Comparison of ENCODE assay signal across 13 cellular contexts in the genomic region with DNA sequence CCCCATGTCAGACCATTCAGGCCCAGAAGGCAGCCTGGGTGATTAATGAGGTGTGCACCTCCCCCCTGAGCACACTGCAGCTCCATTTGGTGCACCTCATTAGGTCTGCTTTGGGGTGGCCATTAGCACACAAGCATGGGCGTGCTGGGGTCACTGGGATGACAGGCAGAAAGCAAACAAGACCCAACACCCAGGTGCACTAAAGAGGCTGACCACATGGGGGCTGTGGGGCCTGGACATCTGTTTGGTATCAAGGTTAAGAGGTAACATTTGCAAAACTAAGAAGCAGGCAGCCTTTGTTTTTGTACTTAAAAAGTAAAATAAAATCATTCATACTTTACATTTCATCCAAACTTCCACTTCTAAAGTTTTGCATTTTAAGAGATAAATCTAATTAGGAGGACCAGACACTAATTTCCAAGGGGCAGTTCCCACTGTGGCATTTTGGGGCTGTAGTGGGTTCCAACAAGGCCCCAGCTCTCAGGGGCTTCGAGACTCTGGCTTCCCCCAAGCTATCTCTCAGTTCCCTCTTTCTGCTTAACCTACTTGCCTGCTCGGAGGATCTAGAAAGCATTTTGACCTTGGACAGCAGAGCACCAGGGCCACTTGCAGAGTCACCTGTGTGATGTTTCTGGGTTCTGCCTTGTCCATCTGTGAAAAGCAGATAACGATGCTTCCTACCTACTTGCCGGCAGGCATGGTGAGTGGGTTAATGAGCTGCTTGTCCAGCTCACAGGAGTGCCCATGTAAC.
DNase-seq lines count a peak whose midpoint lies in the region; ATAC-seq, FAIRE-seq and TF ChIP-seq lines count a peak whose summit lies in the region.
"Had no signal": no experiment of that assay in that cellular context is flagged by ENCODE, and none has a peak within 500 bp of the region (broad histone marks: within the 10 kb centered on the region; RNA-seq: fewer than 3 reads in every experiment).

No MANE protein-coding gene starts in this region.

- H3K79me2 ChIP-seq in GM12878 (ENCODE audit: control insufficient read depth, insufficient read depth, low read length) = no peaks in the 10 kb centered on the region

- in situ Hi-C loops in GM12878 (cut with MboI) = no loop called here

- ATAC-seq in A549 = 0 out of 6 replicates have a peak, but pooled peaks have one; percentile 34 to 51
- ATAC-seq in GM18868 (IDR thresholded peaks at IDR 0.05; ENCODE audit: unreplicated experiment) = peak; percentile 81
- peak; percentile 53 for ATAC-seq in HG03520 (IDR thresholded peaks at IDR 0.05; ENCODE audit: unreplicated experiment)
- peak; percentile 92 for ATAC-seq in GM12878
- ATAC-seq: activated T-helper 17 cell treated with anti-CD3 and anti-CD28 coated beads, Interleukin-2, amount 50 U/mL, for 72 hours; upper lobe of right lung had no signal

- SMC1A ChIA-PET in GM12878 (lab: Charles Lee; ENCODE audit: uncharacterized antibody, unreplicated experiment) = interaction anchor here (0.8 to 1.8 kb wide), 11 partner anchors 10 to 315 kb away, joined by 3 to 7 read pairs (median 3); no protein-coding TSS in a partner anchor

- H3K9ac ChIP-seq in GM12878 (ENCODE audit: control insufficient read depth, insufficient read depth, low read length) = no peak overlapping the region

- H4K20me1 ChIP-seq in GM12878 (ENCODE audit: control insufficient read depth, insufficient read depth) = no peaks in the 10 kb centered on the region

- H2AFZ ChIP-seq in GM12878 (ENCODE audit: control insufficient read depth, low read depth, low read length) = no peak overlapping the region

- peaks cover 2% of the 10 kb centered on the region; the same call in 1 of the 3 replicates for H3K9me3 ChIP-seq in A549
- H3K9me3 ChIP-seq in GM12878 (replicated peaks; ENCODE audit: control insufficient read depth, insufficient read depth, low read length) = no peaks in the 10 kb centered on the region; the same call in 2 of the 3 replicates
- H3K9me3 ChIP-seq: upper lobe of right lung had no signal

- POLR2A ChIA-PET in A549 (lab: Yijun Ruan, JAX) = no interaction called here
- POLR2A ChIA-PET in GM12878 (lab: Charles Lee) = no interaction called here

- H3K4me3 ChIP-seq in A549 (no peak overlapping the region), GM12878 (no peak overlapping the region)
- H3K4me3 ChIP-seq: cardiac muscle cell, upper lobe of right lung had no signal

- intact Hi-C loops in GM12878 (cut with micrococcal nuclease; ENCODE audit: unreplicated experiment) = loop anchor here (2.0 kb wide), 1 partner anchor 44 kb away; no protein-coding TSS in a partner anchor

- RAD21 ChIA-PET in GM12878 (lab: Charles Lee; ENCODE audit: unreplicated experiment) = interaction anchor here (0.8 to 2.0 kb wide), 6 partner anchors 9 to 71 kb away, joined by 3 to 10 read pairs (median 3); no protein-coding TSS in a partner anchor

- WGBS in A549 (ENCODE audit: missing lambda C conversion rate) = 63% methylated on average over 5 of the region's 5 CpGs
- 27% methylated on average over 5 of the region's 5 CpGs for WGBS in GM12878 (ENCODE audit: insufficient coverage, insufficient replicate concordance, low lambda C conversion rate, missing lambda C conversion rate)

- BruUV-seq in GM12878 (replicated peaks; lab: Mats Ljungman, UMichigan) = no TSS peak

- no peaks in the 10 kb centered on the region for H3K27me3 ChIP-seq in GM12878 (replicated peaks in 1 of 2; ENCODE audit: control insufficient read depth in 2 of 2, insufficient read depth in 2 of 2, low read length in 1 of 2)
- H3K27me3 ChIP-seq: cardiac muscle cell, upper lobe of right lung had no signal

- TF ChIP-seq EP300 in A549 (IDR thresholded peaks at IDR 0.05) = no peak
- TF ChIP-seq EP300 in GM12878 (IDR thresholded peaks at IDR 0.05; ENCODE audit: borderline replicate concordance in 1 of 2, control insufficient read depth in 1 of 2, low read depth in 2 of 2, low read length in 2 of 2) = no peak

- no peaks in the 10 kb centered on the region for H3K36me3 ChIP-seq in GM12878 (ENCODE audit: control insufficient read depth in 2 of 2, insufficient read depth in 2 of 2, low read length in 1 of 2)
- H3K36me3 ChIP-seq: cardiac muscle cell, upper lobe of right lung had no signal

- H3K4me1 ChIP-seq in A549 = no peaks in the 10 kb centered on the region
- peaks cover 4% of the 10 kb centered on the region; the same call in 1 of the 2 replicates for H3K4me1 ChIP-seq in GM12878 (ENCODE audit: control insufficient read depth, insufficient read depth, low read length)
- H3K4me1 ChIP-seq: upper lobe of right lung had no signal

- no peak for FAIRE-seq in A549 (lab: Jason Lieb, UNC)
- FAIRE-seq in GM12878 (lab: Jason Lieb, UNC) = no peak

- no peak for TF ChIP-seq POLR2A in A549 (IDR thresholded peaks at IDR 0.05; ENCODE audit: low read length)
- TF ChIP-seq POLR2A in GM12878 (IDR thresholded peaks at IDR 0.05; ENCODE audit: low read depth, low read length) = no peak

- H3K27ac ChIP-seq in A549 = no peak overlapping the region
- H3K27ac ChIP-seq in GM12878 (ENCODE audit: control insufficient read depth, insufficient read depth) = no peak overlapping the region
- H3K27ac ChIP-seq: cardiac muscle cell, upper lobe of right lung had no signal

- H3K4me2 ChIP-seq in A549 (no peak overlapping the region), GM12878 (ENCODE audit: control insufficient read depth, insufficient read depth) (no peak overlapping the region)

- no peak for TF ChIP-seq CTCF in A549 (IDR thresholded peaks at IDR 0.05)
- peak in 2 of 3 experiments; percentile 12 to 40; a peak in 3 of 6 replicates for TF ChIP-seq CTCF in GM12878 (IDR thresholded peaks at IDR 0.05 in 2 of 3, conservative IDR thresholded peaks at IDR 0.05 in 1 of 3; ENCODE audit: control insufficient read depth in 2 of 3, extremely low read depth in 1 of 3, insufficient read depth in 1 of 3, low read depth in 3 of 3, low read length in 3 of 3)

- TF ChIP-seq RAD21 in A549 (conservative IDR thresholded peaks at IDR 0.05 in 1 of 2, IDR thresholded peaks at IDR 0.05 in 1 of 2) = no peak
- peak; percentile 32; the same call in 1 of the 2 replicates for TF ChIP-seq RAD21 in GM12878 (IDR thresholded peaks at IDR 0.05; ENCODE audit: insufficient read depth, low read depth, low read length)

- CTCF ChIA-PET in A549 (lab: Yijun Ruan, JAX) = interaction anchor here (0.6 to 1.7 kb wide), 6 partner anchors 8 to 560 kb away, joined by 3 to 5 read pairs (median 3); no protein-coding TSS in a partner anchor
- CTCF ChIA-PET in GM12878 (lab: Yijun Ruan, JAX) = interaction anchor here (1.0 to 1.7 kb wide), 5 partner anchors 10 to 176 kb away, joined by 3 to 5 read pairs (median 4); a partner anchor contains a TSS

- DNase-seq in A549 (ENCODE audit: low read depth in 1 of 2, low spot score in 1 of 2) (peak; percentile 7 to 12), GM12878 (ENCODE audit: low read depth, low spot score) (no peak), HK-2 (ENCODE audit: unreplicated experiment) (no peak), A172 (ENCODE audit: low spot score) (no peak), SIG-M5 treated with dmso at 0.1 percent for 504 hours (lab: John Stamatoyannopoulos, UW; ENCODE audit: unreplicated experiment) (no peak), NCI-H2227 (lab: John Stamatoyannopoulos, UW; ENCODE audit: unreplicated experiment) (no peak)
- DNase-seq: activated CD4-positive, CD25-positive, alpha-beta regulatory T cell; NCI-H1694 treated with DMSO at 0.1 percent for 48 hours; upper lobe of right lung had no signal

TF ChIP-seq in A549, 52 proteins besides CTCF, POLR2A, EP300 and RAD21:
- no peak for TF ChIP-seq HOXB5 (CRISPR knock-in tag; IDR thresholded peaks at IDR 0.05)
- TF ChIP-seq CHD2 (IDR thresholded peaks at IDR 0.05; ENCODE audit: low read length, partially characterized antibody) = no peak
- no peak for TF ChIP-seq RCOR1 (IDR thresholded peaks at IDR 0.05; ENCODE audit: low read depth, low read length)
- no peak for TF ChIP-seq NPAS2 (CRISPR knock-in tag; IDR thresholded peaks at IDR 0.05; ENCODE audit: borderline replicate concordance)
- TF ChIP-seq RNF2 (IDR thresholded peaks at IDR 0.05; ENCODE audit: borderline replicate concordance, low read depth) = no peak
- TF ChIP-seq, protein P1, sequence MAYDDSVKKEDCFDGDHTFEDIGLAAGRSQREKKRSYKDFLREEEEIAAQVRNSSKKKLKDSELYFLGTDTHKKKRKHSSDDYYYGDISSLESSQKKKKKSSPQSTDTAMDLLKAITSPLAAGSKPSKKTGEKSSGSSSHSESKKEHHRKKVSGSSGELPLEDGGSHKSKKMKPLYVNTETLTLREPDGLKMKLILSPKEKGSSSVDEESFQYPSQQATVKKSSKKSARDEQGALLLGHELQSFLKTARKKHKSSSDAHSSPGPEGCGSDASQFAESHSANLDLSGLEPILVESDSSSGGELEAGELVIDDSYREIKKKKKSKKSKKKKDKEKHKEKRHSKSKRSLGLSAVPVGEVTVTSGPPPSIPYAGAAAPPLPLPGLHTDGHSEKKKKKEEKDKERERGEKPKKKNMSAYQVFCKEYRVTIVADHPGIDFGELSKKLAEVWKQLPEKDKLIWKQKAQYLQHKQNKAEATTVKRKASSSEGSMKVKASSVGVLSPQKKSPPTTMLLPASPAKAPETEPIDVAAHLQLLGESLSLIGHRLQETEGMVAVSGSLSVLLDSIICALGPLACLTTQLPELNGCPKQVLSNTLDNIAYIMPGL (CRISPR knock-in tag; IDR thresholded peaks at IDR 0.05; ENCODE audit: borderline replicate concordance) = no peak

TF ChIP-seq in GM12878, 131 proteins besides CTCF, POLR2A, EP300 and RAD21 (continues in another document):
- TF ChIP-seq IKZF1 (conservative IDR thresholded peaks at IDR 0.05) (peak; percentile 37; the same call in 1 of the 2 replicates), PAX5 (IDR thresholded peaks at IDR 0.05; ENCODE audit: borderline replicate concordance, low read depth, low read length) (no peak), SMC3 (IDR thresholded peaks at IDR 0.05; ENCODE audit: borderline replicate concordance, low read length) (peak; percentile 27; the same call in 1 of the 2 replicates), ZNF384 (IDR thresholded peaks at IDR 0.05; ENCODE audit: borderline replicate concordance, low read depth, low read length) (no peak), SP1 (IDR thresholded peaks at IDR 0.05; ENCODE audit: low read depth, low read length) (no peak), STAT1 (conservative IDR thresholded peaks at IDR 0.05) (no peak), ESRRA (IDR thresholded peaks at IDR 0.05; ENCODE audit: low read length) (no peak)

Comparison
In these comparisons a context has a peak if more than half of its experiments do, and no peak if none do; other contexts are left out.
1. DNase-seq: peak in A549 (2 of 2); none in GM12878 (single experiment), HK-2 (single experiment), A172 (single experiment), SIG-M5 treated with dmso at 0.1 percent for 504 hours (single experiment) and NCI-H2227 (single experiment).
2. Peak in every context shown above with its lines, with median percentiles within 50 percentile points of each other: ATAC-seq.